22 cellular contexts compared by ENCODE assay signal in the genomic region with DNA sequence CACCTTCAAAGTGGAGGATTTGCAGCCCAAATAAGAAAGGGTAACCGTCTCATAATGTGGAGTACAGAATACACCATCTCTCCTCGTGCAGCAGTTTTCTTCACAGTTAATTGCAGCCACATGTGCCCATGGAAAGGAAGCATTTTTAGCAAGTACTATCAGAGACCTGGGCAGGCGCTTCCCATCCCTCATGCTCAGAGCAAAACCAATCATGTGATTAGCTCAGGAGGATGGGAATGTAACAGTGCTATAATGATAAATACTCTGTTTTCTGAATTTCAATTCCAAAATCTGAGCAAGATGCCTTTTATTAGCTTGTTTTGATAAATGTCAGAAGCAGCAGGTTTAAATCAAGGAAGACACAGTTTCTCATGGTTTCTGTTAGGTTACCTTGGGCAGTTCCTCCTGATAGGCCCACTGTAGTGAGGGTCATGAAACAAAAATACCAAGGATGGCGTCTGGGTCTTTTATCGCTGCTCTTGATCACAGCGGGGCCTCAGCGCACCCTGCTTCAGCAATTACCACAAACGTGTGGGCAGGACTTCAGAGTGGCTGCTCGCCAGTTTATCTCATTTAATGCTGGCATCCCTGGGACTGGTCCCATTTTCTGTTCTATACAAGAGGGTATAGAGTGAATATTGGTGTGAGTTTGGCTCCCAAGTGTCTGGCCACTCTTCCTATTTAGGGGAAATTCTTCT.
"Had no signal": no experiment of that assay in that cellular context is flagged by ENCODE, and none has a peak within 500 bp of the region (broad histone marks: within the 10 kb centered on the region; RNA-seq: fewer than 3 reads in every experiment).

No MANE protein-coding gene starts in this region.

- H3K27me3 ChIP-seq: breast epithelium, esophagus muscularis mucosa, heart left ventricle, right lobe of liver, thyroid gland had no signal

- DNase-seq: activated B cell treated with CpG ODN at 0.5 μM for 24 hours; activated CD4-positive, alpha-beta T cell treated with anti-CD3 and anti-CD28 coated beads, Interleukin-2, amount 50 U/mL, for 4 hours; activated CD8-positive, alpha-beta memory T cell treated with anti-CD3 and anti-CD28 coated beads for 24 hours; activated CD8-positive, alpha-beta memory T cell treated with anti-CD3 and anti-CD28 coated beads, Interleukin-2, amount 50 U/mL, for 4 hours; activated naive CD4-positive, alpha-beta T cell; activated naive CD8-positive, alpha-beta T cell treated with anti-CD3 and anti-CD28 coated beads for 36 hours; activated T-cell treated with anti-CD3 and anti-CD28 coated beads, Interleukin-2, amount 50 U/mL, for 24 hours; amniotic stem cell; effector memory CD4-positive, alpha-beta T cell; heart left ventricle; right lobe of liver; stimulated activated CD4-positive, alpha-beta T cell treated with anti-CD3 and anti-CD28 coated beads, Interleukin-1b, Interleukin-23, amount 100 ng/mL, for 48 hours; substantia nigra; thyroid gland had no signal

- H3K4me3 ChIP-seq: breast epithelium, esophagus muscularis mucosa, heart left ventricle, right lobe of liver, skin epidermis, thyroid gland had no signal

- ATAC-seq: activated CD4-positive, alpha-beta T cell treated with anti-CD3 and anti-CD28 coated beads for 36 hours; heart left ventricle; right lobe of liver had no signal

- H3K4me1 ChIP-seq: breast epithelium, esophagus muscularis mucosa, heart left ventricle, right lobe of liver, thyroid gland had no signal

- H3K27ac ChIP-seq: breast epithelium, esophagus muscularis mucosa, heart left ventricle, right lobe of liver, skin epidermis, thyroid gland had no signal

- H3K36me3 ChIP-seq: breast epithelium, esophagus muscularis mucosa, heart left ventricle, right lobe of liver, thyroid gland had no signal

- H3K9me3 ChIP-seq: breast epithelium, esophagus muscularis mucosa, heart left ventricle, right lobe of liver, thyroid gland had no signal

- FAIRE-seq: colon, endothelial cell of umbilical vein, islet of Langerhans, TTC549 had no signal
